In the genomic region with DNA sequence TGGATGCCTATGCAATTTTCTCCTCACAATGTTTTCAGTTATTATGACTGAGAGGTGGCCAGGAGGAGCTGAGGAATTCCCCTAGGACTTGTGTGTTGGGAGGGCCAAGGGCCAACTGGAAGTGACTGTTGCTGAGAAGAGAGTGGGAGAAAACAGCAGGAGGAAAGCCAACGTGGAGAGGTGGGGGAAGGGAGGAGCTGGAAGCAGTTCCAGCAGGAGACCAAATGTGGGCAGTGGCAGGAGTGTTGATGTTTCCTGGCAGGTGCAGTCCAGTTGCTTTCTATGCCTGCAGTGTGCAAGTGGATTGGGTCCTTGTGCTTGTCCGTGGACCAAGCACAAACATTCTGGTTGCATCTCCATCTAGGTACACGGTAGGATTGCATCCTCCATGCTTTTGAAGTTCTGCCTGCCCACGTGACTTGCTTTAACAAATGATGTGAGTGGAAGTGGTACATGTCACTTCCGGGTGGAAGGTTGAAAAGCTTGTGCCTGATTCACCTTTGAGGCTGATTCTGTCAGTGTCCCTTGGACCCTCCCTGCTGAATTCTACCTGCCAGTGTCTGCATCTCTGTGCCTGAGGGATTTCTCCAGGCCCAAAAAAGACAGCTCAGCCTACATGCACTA, we compare ENCODE assay signal across 20 cellular contexts. TPM values are rescaled to one million over a fixed set of nuclear protein-coding genes. Genes with fewer than 3 reads are reported as not detected.
"Had no signal": no experiment of that assay in that cellular context is flagged by ENCODE, and none has a peak within 500 bp of the region (broad histone marks: within the 10 kb centered on the region; RNA-seq: fewer than 3 reads in every experiment).

No MANE protein-coding gene starts in this region.

- H3K4me3 ChIP-seq: body of pancreas, colonic mucosa, suprapubic skin, upper lobe of left lung had no signal

- H3K27ac ChIP-seq: body of pancreas, colonic mucosa, suprapubic skin, upper lobe of left lung had no signal

- H3K4me1 ChIP-seq: body of pancreas, colonic mucosa, suprapubic skin, upper lobe of left lung had no signal

- H3K36me3 ChIP-seq: colonic mucosa, suprapubic skin, upper lobe of left lung had no signal

- DNase-seq: activated B cell treated with CpG ODN at 0.5 μM for 24 hours; activated CD4-positive, alpha-beta T cell treated with anti-CD3 and anti-CD28 coated beads for 48 hours; activated CD8-positive, alpha-beta memory T cell treated with anti-CD3 and anti-CD28 coated beads for 24 hours; activated gamma-delta T cell treated with Interleukin-2 at 50 U/mL for 16 hours; activated naive CD8-positive, alpha-beta T cell treated with anti-CD3 and anti-CD28 coated beads for 36 hours; amygdala; body of pancreas; central memory CD4-positive, alpha-beta T cell; colonic mucosa; mesendoderm; occipital lobe; right cardiac atrium; T-helper 2 cell; upper lobe of left lung had no signal

- H3K4me1 Mint-ChIP-seq: activated B cell treated with CpG ODN at 0.5 μM for 24 hours; activated naive CD8-positive, alpha-beta T cell treated with anti-CD3 and anti-CD28 coated beads for 36 hours had no signal

- H3K27ac Mint-ChIP-seq: activated B cell treated with CpG ODN at 0.5 μM for 24 hours; activated naive CD8-positive, alpha-beta T cell treated with anti-CD3 and anti-CD28 coated beads for 36 hours; nephron; progenitor cell of endocrine pancreas; stimulated activated naive CD8-positive, alpha-beta T cell treated with anti-CD3 and anti-CD28 coated beads, Interleukin-15, Interleukin-2, amounts not matched to agents 100 ng/mL and 50 ng/mL, for 24 hours had no signal

- H3K9me3 ChIP-seq: colonic mucosa had no signal

- H3K27me3 ChIP-seq: body of pancreas, colonic mucosa, upper lobe of left lung had no signal

- H3K4me3 Mint-ChIP-seq: activated B cell treated with CpG ODN at 0.5 μM for 24 hours; activated naive CD8-positive, alpha-beta T cell treated with anti-CD3 and anti-CD28 coated beads for 36 hours; nephron; stimulated activated naive CD8-positive, alpha-beta T cell treated with anti-CD3 and anti-CD28 coated beads, Interleukin-15, Interleukin-2, amounts not matched to agents 100 ng/mL and 50 ng/mL, for 24 hours had no signal

RNA-seq across cellular contexts. Expression of a gene that starts 54.7 kb away (rescaled TPM):
- total RNA-seq: activated B cell treated with CpG ODN at 0.5 μM for 24 hours; activated naive CD8-positive, alpha-beta T cell treated with anti-CD3 and anti-CD28 coated beads for 36 hours; body of pancreas; colonic mucosa; glomerular endothelial cell; liver; progenitor cell of endocrine pancreas; right cardiac atrium; upper lobe of left lung had no signal
- polyA plus RNA-seq: liver, right cardiac atrium had no signal
